19 cellular contexts compared by ENCODE assay signal in the genomic region with DNA sequence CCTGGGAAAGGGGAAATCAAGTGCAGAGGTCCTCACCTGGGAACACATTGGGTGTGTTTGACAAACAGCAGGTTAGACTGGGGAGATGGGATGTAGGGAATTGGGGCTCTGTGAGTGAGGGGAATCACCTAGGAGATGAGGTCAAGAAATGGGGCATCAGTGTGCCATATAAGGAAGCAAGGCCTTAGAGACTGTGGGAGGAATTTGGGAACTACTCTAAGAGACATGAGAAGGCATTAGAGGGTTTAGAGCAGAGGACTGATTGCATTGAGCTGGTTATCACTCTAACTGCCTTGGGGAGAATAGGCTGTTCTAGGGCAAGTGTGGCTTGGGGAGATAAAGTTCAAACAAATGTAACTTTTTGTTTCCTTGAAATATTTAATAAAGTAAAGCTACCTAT.
"Had no signal": no experiment of that assay in that cellular context is flagged by ENCODE, and none has a peak within 500 bp of the region (broad histone marks: within the 10 kb centered on the region; RNA-seq: fewer than 3 reads in every experiment).

No MANE protein-coding gene starts in this region.

- H3K9me3 ChIP-seq: neutrophil, sigmoid colon, stomach had no signal

- H3K27me3 ChIP-seq: neutrophil, sigmoid colon, stomach had no signal

- H3K4me1 Mint-ChIP-seq: activated CD4-positive, alpha-beta T cell treated with anti-CD3 and anti-CD28 coated beads, Interleukin-2, amount 10 ng/mL, durations not matched to agents 24 days and 14 days; activated naive CD8-positive, alpha-beta T cell treated with anti-CD3 and anti-CD28 coated beads, Interleukin-2, amount 50 U/mL, for 24 hours; stimulated activated effector memory CD8-positive, alpha-beta T cell treated with anti-CD3 and anti-CD28 coated beads, Interleukin-12 subunit alpha, Interleukin-12 subunit beta, amount 100 ng/mL, for 72 hours had no signal

- H3K27me3 Mint-ChIP-seq: activated CD4-positive, alpha-beta T cell treated with anti-CD3 and anti-CD28 coated beads, Interleukin-2, amount 10 ng/mL, durations not matched to agents 24 days and 14 days; activated CD8-positive, alpha-beta T cell treated with anti-CD3 and anti-CD28 coated beads for 36 hours; activated naive CD8-positive, alpha-beta T cell treated with anti-CD3 and anti-CD28 coated beads, Interleukin-2, amount 50 U/mL, for 24 hours had no signal

- H2AFZ ChIP-seq: parathyroid adenoma had no signal

- H3K27ac Mint-ChIP-seq: activated CD4-positive, alpha-beta T cell treated with anti-CD3 and anti-CD28 coated beads, Interleukin-2, amount 10 ng/mL, durations not matched to agents 24 days and 14 days; activated CD8-positive, alpha-beta T cell treated with anti-CD3 and anti-CD28 coated beads for 36 hours; activated naive CD4-positive, alpha-beta T cell treated with anti-CD3 and anti-CD28 coated beads for 36 hours; activated naive CD8-positive, alpha-beta T cell treated with anti-CD3 and anti-CD28 coated beads, Interleukin-2, amount 50 U/mL, for 24 hours; activated T-cell treated with anti-CD3 and anti-CD28 coated beads, Interleukin-2, amount 50 U/mL, for 24 hours; stimulated activated effector memory CD8-positive, alpha-beta T cell treated with anti-CD3 and anti-CD28 coated beads, Interleukin-12 subunit alpha, Interleukin-12 subunit beta, amount 100 ng/mL, for 72 hours had no signal

- H3K27ac ChIP-seq: coronary artery, neutrophil, parathyroid adenoma, sigmoid colon, stomach had no signal

- H3K9ac ChIP-seq: parathyroid adenoma had no signal

- H3K4me3 Mint-ChIP-seq: activated CD4-positive, alpha-beta T cell treated with anti-CD3 and anti-CD28 coated beads, Interleukin-2, amount 10 ng/mL, durations not matched to agents 24 days and 14 days; activated CD8-positive, alpha-beta T cell treated with anti-CD3 and anti-CD28 coated beads for 36 hours; activated naive CD4-positive, alpha-beta T cell treated with anti-CD3 and anti-CD28 coated beads for 36 hours; activated naive CD8-positive, alpha-beta T cell treated with anti-CD3 and anti-CD28 coated beads, Interleukin-2, amount 50 U/mL, for 24 hours; activated T-cell treated with anti-CD3 and anti-CD28 coated beads, Interleukin-2, amount 50 U/mL, for 24 hours; stimulated activated effector memory CD8-positive, alpha-beta T cell treated with anti-CD3 and anti-CD28 coated beads, Interleukin-12 subunit alpha, Interleukin-12 subunit beta, amount 100 ng/mL, for 72 hours had no signal

- H3K4me3 ChIP-seq: coronary artery, lung, sigmoid colon, stomach had no signal

- H3K4me1 ChIP-seq: parathyroid adenoma, sigmoid colon, stomach had no signal

- H3K9me3 Mint-ChIP-seq: activated CD4-positive, alpha-beta T cell treated with anti-CD3 and anti-CD28 coated beads, Interleukin-2, amount 10 ng/mL, durations not matched to agents 24 days and 14 days; activated CD8-positive, alpha-beta T cell treated with anti-CD3 and anti-CD28 coated beads for 36 hours; activated naive CD4-positive, alpha-beta T cell treated with anti-CD3 and anti-CD28 coated beads for 36 hours; stimulated activated effector memory CD8-positive, alpha-beta T cell treated with anti-CD3 and anti-CD28 coated beads, Interleukin-12 subunit alpha, Interleukin-12 subunit beta, amount 100 ng/mL, for 72 hours had no signal

- DNase-seq: activated CD4-positive, alpha-beta T cell treated with anti-CD3 and anti-CD28 coated beads, Interleukin-2, amount 10 ng/mL, durations not matched to agents 24 days and 14 days; activated CD8-positive, alpha-beta T cell treated with anti-CD3 and anti-CD28 coated beads for 36 hours; activated naive CD4-positive, alpha-beta T cell treated with anti-CD3 and anti-CD28 coated beads for 36 hours; activated naive CD8-positive, alpha-beta T cell treated with anti-CD3 and anti-CD28 coated beads, Interleukin-2, amount 50 U/mL, for 24 hours; activated T-cell treated with anti-CD3 and anti-CD28 coated beads, Interleukin-2, amount 50 U/mL, for 24 hours; aorta; islet precursor cell; sigmoid colon; stimulated activated CD4-positive, alpha-beta T cell treated with anti-CD3 and anti-CD28 coated beads, Interleukin-4, amount 100 ng/mL, for 24 hours; stomach; T-helper 1 cell; T-helper 9 cell; trophoblast cell had no signal

- H3K79me2 ChIP-seq: parathyroid adenoma had no signal

- H3K36me3 ChIP-seq: neutrophil, sigmoid colon, stomach had no signal

- ATAC-seq: activated CD8-positive, alpha-beta T cell treated with anti-CD3 and anti-CD28 coated beads for 36 hours; activated naive CD8-positive, alpha-beta T cell treated with anti-CD3 and anti-CD28 coated beads, Interleukin-2, amount 50 U/mL, for 24 hours; esophagus mucosa; stimulated activated effector memory CD8-positive, alpha-beta T cell treated with anti-CD3 and anti-CD28 coated beads, Interleukin-12 subunit alpha, Interleukin-12 subunit beta, amount 100 ng/mL, for 72 hours had no signal

- H3K36me3 Mint-ChIP-seq: stimulated activated effector memory CD8-positive, alpha-beta T cell treated with anti-CD3 and anti-CD28 coated beads, Interleukin-12 subunit alpha, Interleukin-12 subunit beta, amount 100 ng/mL, for 72 hours had no signal
